ENCODE assay signal across 8 cellular contexts in genomic region chr16:49528035-49528434, GRCh38.
DNase-seq lines count a peak whose midpoint lies in the region; ATAC-seq, FAIRE-seq and TF ChIP-seq lines count a peak whose summit lies in the region.

No MANE protein-coding gene starts in this region.

- no peak overlapping the region for H3K56ac ChIP-seq in IMR-90 (ENCODE audit: extremely low read depth, insufficient read depth, low read length)

- H3K4me3 Mint-ChIP-seq in activated T-helper 2 cell treated with anti-CD3 and anti-CD28 coated beads, Interferon-gamma antibody, Interleukin-2, Interleukin-4, amounts not matched to agents 10 μg/mL and 5 μg/mL and 100 μg/mL, durations not matched to agents 14 hours and 24 hours and 36 hours (ENCODE audit: low read depth): peak overlapping the region; percentile 4
- peak overlapping the region; percentile 80 for H3K4me3 Mint-ChIP-seq in stimulated activated naive CD8-positive, alpha-beta T cell treated with anti-CD3 and anti-CD28 coated beads, Interleukin-15, Interleukin-2, amounts not matched to agents 100 ng/mL and 50 ng/mL, for 24 hours

- no peak for TF ChIP-seq RAD21 in IMR-90 (IDR thresholded peaks at IDR 0.05; ENCODE audit: low read length)

- no peak overlapping the region for H3K23ac ChIP-seq in IMR-90 (ENCODE audit: low read depth, low read length)

- H3K4me3 ChIP-seq in IMR-90 (ENCODE audit: insufficient read depth, low read depth, low read length) (0 out of 2 replicates have a peak overlapping the region, but pooled peaks have one; percentile 16), keratinocyte (ENCODE audit: control insufficient read depth in 2 of 3, extremely low read depth in 1 of 3, insufficient read depth in 2 of 3, low read depth in 1 of 3, low read length in 3 of 3) (no peak overlapping the region)

- no peak for FAIRE-seq in keratinocyte (lab: Jason Lieb, UNC)

- no peaks in the 10 kb centered on the region for H3K79me1 ChIP-seq in IMR-90 (ENCODE audit: low read depth in 1 of 2, low read length in 2 of 2)

- no peaks in the 10 kb centered on the region for H3K9me3 Mint-ChIP-seq in activated T-helper 2 cell treated with anti-CD3 and anti-CD28 coated beads, Interferon-gamma antibody, Interleukin-2, Interleukin-4, amounts not matched to agents 10 μg/mL and 5 μg/mL and 100 μg/mL, durations not matched to agents 14 hours and 24 hours and 36 hours
- no peaks in the 10 kb centered on the region for H3K9me3 Mint-ChIP-seq in stimulated activated naive CD8-positive, alpha-beta T cell treated with anti-CD3 and anti-CD28 coated beads, Interleukin-15, Interleukin-2, amounts not matched to agents 100 ng/mL and 50 ng/mL, for 24 hours

- no peak overlapping the region for H3K14ac ChIP-seq in IMR-90 (replicated peaks; ENCODE audit: low read depth, low read length)

- H3K4me1 Mint-ChIP-seq in activated T-helper 2 cell treated with anti-CD3 and anti-CD28 coated beads, Interferon-gamma antibody, Interleukin-2, Interleukin-4, amounts not matched to agents 10 μg/mL and 5 μg/mL and 100 μg/mL, durations not matched to agents 14 hours and 24 hours and 36 hours (ENCODE audit: low read depth): no peaks in the 10 kb centered on the region
- peaks cover 10% of the 10 kb centered on the region for H3K4me1 Mint-ChIP-seq in stimulated activated naive CD8-positive, alpha-beta T cell treated with anti-CD3 and anti-CD28 coated beads, Interleukin-15, Interleukin-2, amounts not matched to agents 100 ng/mL and 50 ng/mL, for 24 hours (ENCODE audit: low read depth)

- dilution Hi-C loops in IMR-90 (cut with HindIII; ENCODE audit: low sequenced_read_pairs, unreplicated experiment): no loop called here
- dilution Hi-C loops in keratinocyte (cut with MboI; ENCODE audit: extremely low pct_ligation_motif_present, low sequenced_read_pairs): no loop called here

- H3K4ac ChIP-seq in IMR-90 (ENCODE audit: low read depth, low read length): no peak overlapping the region

- H4K20me1 ChIP-seq in IMR-90 (ENCODE audit: insufficient read depth, low read length) (no peaks in the 10 kb centered on the region), keratinocyte (ENCODE audit: control insufficient read depth, extremely low read depth, insufficient read depth, low read length) (no peaks in the 10 kb centered on the region)

- H3K9ac ChIP-seq in IMR-90 (ENCODE audit: low read depth, low read length) (no peak overlapping the region), keratinocyte (ENCODE audit: control insufficient read depth, extremely low read depth, insufficient read depth, low read length) (no peak overlapping the region)

- H3K36me3 ChIP-seq in IMR-90 (ENCODE audit: control insufficient read depth, insufficient read depth, low read length): no peaks in the 10 kb centered on the region
- no peaks in the 10 kb centered on the region for H3K36me3 ChIP-seq in keratinocyte (ENCODE audit: control insufficient read depth in 2 of 2, extremely low read depth in 1 of 2, insufficient read depth in 2 of 2, low read length in 2 of 2)

- H4K91ac ChIP-seq in IMR-90 (ENCODE audit: insufficient read depth, low read depth, low read length): no peak overlapping the region

- H2BK15ac ChIP-seq in IMR-90 (ENCODE audit: low read depth, low read length): no peak overlapping the region

- no peak overlapping the region for H3K27ac Mint-ChIP-seq in activated T-helper 2 cell treated with anti-CD3 and anti-CD28 coated beads, Interferon-gamma antibody, Interleukin-2, Interleukin-4, amounts not matched to agents 10 μg/mL and 5 μg/mL and 100 μg/mL, durations not matched to agents 14 hours and 24 hours and 36 hours
- H3K27ac Mint-ChIP-seq in stimulated activated naive CD8-positive, alpha-beta T cell treated with anti-CD3 and anti-CD28 coated beads, Interleukin-15, Interleukin-2, amounts not matched to agents 100 ng/mL and 50 ng/mL, for 24 hours: peak overlapping the region; percentile 73

- intact Hi-C loops in IMR-90 (cut with micrococcal nuclease): no loop called here
- intact Hi-C loops in activated T-helper 2 cell treated with anti-CD3 and anti-CD28 coated beads, Interferon-gamma antibody, Interleukin-2, Interleukin-4, amounts not matched to agents 10 μg/mL and 5 μg/mL and 100 μg/mL, durations not matched to agents 14 hours and 24 hours and 36 hours (cut with micrococcal nuclease): no loop called here

- no peak overlapping the region for H2AK9ac ChIP-seq in IMR-90 (replicated peaks; ENCODE audit: low read depth, low read length, poor library complexity)

- H3K4me2 ChIP-seq in IMR-90 (ENCODE audit: low read depth, low read length): peak overlapping the region; percentile 48; the same call in 1 of the 2 replicates
- peak overlapping the region; percentile 45 for H3K4me2 ChIP-seq in keratinocyte (ENCODE audit: control insufficient read depth, extremely low read depth, insufficient read depth, low read depth, low read length)

- no peak overlapping the region for H3K18ac ChIP-seq in IMR-90 (ENCODE audit: low read depth, low read length)

- DNase-seq in IMR-90 (no peak), keratinocyte (ENCODE audit: low read depth, low spot score) (no peak), activated gamma-delta T cell (lab: John Stamatoyannopoulos, UW) (no peak), left lobe of liver (ENCODE audit: low spot score) (no peak)
- no peak for DNase-seq in activated T-helper 2 cell treated with anti-CD3 and anti-CD28 coated beads, Interferon-gamma antibody, Interleukin-2, Interleukin-4, amounts not matched to agents 10 μg/mL and 5 μg/mL and 100 μg/mL, durations not matched to agents 14 hours and 24 hours and 36 hours (ENCODE audit: low spot score)

- H2BK5ac ChIP-seq in IMR-90 (ENCODE audit: low read depth, low read length, poor library complexity, severe bottlenecking): no peak overlapping the region

- POLR2A ChIA-PET in IMR-90 (lab: Charles Lee; ENCODE audit: unreplicated experiment): no interaction called here

- peak; percentile 68 for ATAC-seq in IMR-90 (ENCODE audit: low read depth)
- no peak for ATAC-seq in GM18873 (IDR thresholded peaks at IDR 0.05; ENCODE audit: low FRiP score, unreplicated experiment)
- no peak for ATAC-seq in GM21367 (IDR thresholded peaks at IDR 0.05; ENCODE audit: unreplicated experiment)
- ATAC-seq in left lobe of liver: no peak

- CTCF ChIA-PET in IMR-90 (lab: Yijun Ruan, JAX): interaction anchor here (0.7 kb wide), 1 partner anchor 836 kb away, joined by 3 read pairs; no protein-coding TSS in a partner anchor

- no peak for TF ChIP-seq CTCF in IMR-90 (conservative IDR thresholded peaks at IDR 0.05; ENCODE audit: low read depth, low read length)
- no peak for TF ChIP-seq CTCF in keratinocyte (optimal IDR thresholded peaks at IDR 0.05 in 1 of 3, IDR thresholded peaks at IDR 0.05 in 1 of 3, conservative IDR thresholded peaks at IDR 0.05 in 1 of 3; ENCODE audit: extremely low read depth in 1 of 3, insufficient read depth in 2 of 3, low read length in 3 of 3)

- WGBS in IMR-90 (ENCODE audit: extremely low coverage in 2 of 2, insufficient read length in 1 of 2), 2 experiments: 3% methylated on average over 6 of the region's 16 CpGs; no CpG with 5 or more reads in 1 of the 2 experiments

- H3K27ac ChIP-seq in IMR-90 (ENCODE audit: insufficient read depth, low read length) (no peak overlapping the region), keratinocyte (ENCODE audit: control insufficient read depth, insufficient read depth, low read length) (no peak overlapping the region)

- H4K5ac ChIP-seq in IMR-90 (ENCODE audit: low read depth, low read length): no peak overlapping the region

- no TSS peak for BruUV-seq in IMR-90 (replicated peaks; lab: Mats Ljungman, UMichigan)

- H3K36me3 Mint-ChIP-seq in activated T-helper 2 cell treated with anti-CD3 and anti-CD28 coated beads, Interferon-gamma antibody, Interleukin-2, Interleukin-4, amounts not matched to agents 10 μg/mL and 5 μg/mL and 100 μg/mL, durations not matched to agents 14 hours and 24 hours and 36 hours (ENCODE audit: low read depth): no peaks in the 10 kb centered on the region
- no peaks in the 10 kb centered on the region for H3K36me3 Mint-ChIP-seq in stimulated activated naive CD8-positive, alpha-beta T cell treated with anti-CD3 and anti-CD28 coated beads, Interleukin-15, Interleukin-2, amounts not matched to agents 100 ng/mL and 50 ng/mL, for 24 hours (ENCODE audit: low read depth)

- in situ Hi-C loops in IMR-90 (cut with MboI; ENCODE audit: low sequenced_read_pairs): no loop called here

- H4K8ac ChIP-seq in IMR-90 (ENCODE audit: low read depth in 2 of 2, low read length in 2 of 2): no peak overlapping the region

- peaks cover 3% of the 10 kb centered on the region; the same call in 1 of the 2 replicates for H3K27me3 ChIP-seq in IMR-90 (ENCODE audit: control insufficient read depth, insufficient read depth, low read length)
- no peaks in the 10 kb centered on the region for H3K27me3 ChIP-seq in keratinocyte (ENCODE audit: control insufficient read depth, extremely low read depth, insufficient read depth, low read length)

- H2AFZ ChIP-seq in IMR-90 (replicated peaks; ENCODE audit: low read length, poor library complexity): peak overlapping the region; percentile 66
- H2AFZ ChIP-seq in keratinocyte (ENCODE audit: control insufficient read depth, low read length): peak overlapping the region; percentile 49

- no peaks in the 10 kb centered on the region for H3K4me1 ChIP-seq in IMR-90 (ENCODE audit: control insufficient read depth, insufficient read depth, low read length)
- H3K4me1 ChIP-seq in keratinocyte (ENCODE audit: control insufficient read depth, extremely low read depth, insufficient read depth, low read length): no peaks in the 10 kb centered on the region

- H2BK120ac ChIP-seq in IMR-90 (ENCODE audit: low read depth, low read length): no peak overlapping the region

- no peak for TF ChIP-seq POLR2A in IMR-90 (IDR thresholded peaks at IDR 0.05; ENCODE audit: low read depth, low read length)

- H2AK5ac ChIP-seq in IMR-90 (ENCODE audit: low read depth, low read length): no peak overlapping the region

- H3K79me2 ChIP-seq in keratinocyte (ENCODE audit: control insufficient read depth, insufficient read depth, low read length): no peaks in the 10 kb centered on the region

- H3K9me3 ChIP-seq in IMR-90 (ENCODE audit: control insufficient read depth, insufficient read depth, low read length): no peaks in the 10 kb centered on the region
- no peaks in the 10 kb centered on the region for H3K9me3 ChIP-seq in keratinocyte (ENCODE audit: control insufficient read depth, low read depth, low read length)

- H2BK20ac ChIP-seq in IMR-90 (ENCODE audit: low read depth, low read length): no peak overlapping the region

- H3K9me1 ChIP-seq in IMR-90 (ENCODE audit: insufficient read depth, low read length) (no peaks in the 10 kb centered on the region), keratinocyte (ENCODE audit: control insufficient read depth, extremely low read depth, insufficient read depth, low read length) (no peaks in the 10 kb centered on the region)

- no peaks in the 10 kb centered on the region for H3K27me3 Mint-ChIP-seq in activated T-helper 2 cell treated with anti-CD3 and anti-CD28 coated beads, Interferon-gamma antibody, Interleukin-2, Interleukin-4, amounts not matched to agents 10 μg/mL and 5 μg/mL and 100 μg/mL, durations not matched to agents 14 hours and 24 hours and 36 hours (ENCODE audit: low read depth)
- no peaks in the 10 kb centered on the region for H3K27me3 Mint-ChIP-seq in stimulated activated naive CD8-positive, alpha-beta T cell treated with anti-CD3 and anti-CD28 coated beads, Interleukin-15, Interleukin-2, amounts not matched to agents 100 ng/mL and 50 ng/mL, for 24 hours

TF ChIP-seq in IMR-90, 13 proteins besides CTCF, POLR2A, EP300 and RAD21 (continues in another document):
- TF ChIP-seq NFE2L2 (IDR thresholded peaks at IDR 0.05; ENCODE audit: low read depth, low read length): no peak
